ENCODE assay signal across 9 cellular contexts in genomic region chr10:3046210-3046779, GRCh38. TPM values are rescaled to one million over a fixed set of nuclear protein-coding genes. Genes with fewer than 3 reads are reported as not detected.
DNase-seq lines count a peak whose midpoint lies in the region; ATAC-seq and TF ChIP-seq lines count a peak whose summit lies in the region.
"Had no signal": no experiment of that assay in that cellular context is flagged by ENCODE, and none has a peak within 500 bp of the region (broad histone marks: within the 10 kb centered on the region; RNA-seq: fewer than 3 reads in every experiment).

No MANE protein-coding gene starts in this region.

- no peaks in the 10 kb centered on the region for H3K36me3 ChIP-seq in esophagus squamous epithelium
- no peaks in the 10 kb centered on the region for H3K36me3 ChIP-seq in osteoblast (ENCODE audit: insufficient read depth, low read length)

- DNase-seq in AG09309 (ENCODE audit: low read depth) (no peak), NCI-H146 treated with DMSO at 0.1 percent for 48 hours (lab: John Stamatoyannopoulos, UW; ENCODE audit: unreplicated experiment) (peak; percentile 31), esophagus squamous epithelium (lab: John Stamatoyannopoulos, UW) (no peak), osteoblast (ENCODE audit: insufficient read length, low spot score, missing footprints) (peak; percentile 73), NOMO-1 treated with dmso at 0.1 percent for 144 hours (lab: John Stamatoyannopoulos, UW; ENCODE audit: unreplicated experiment) (no peak), GOT3 (lab: John Stamatoyannopoulos, UW) (no peak), NCI-H1092 treated with DMSO at 0.1 percent for 48 hours (lab: John Stamatoyannopoulos, UW) (no peak)
- DNase-seq: central memory CD4-positive, alpha-beta T cell had no signal

- peak overlapping the region; percentile 75 for H2AFZ ChIP-seq in osteoblast (ENCODE audit: low read length)

- H3K79me2 ChIP-seq in osteoblast (ENCODE audit: insufficient read depth, low read length), result no peaks in the 10 kb centered on the region

- H3K4me3 ChIP-seq in AG09309 (ENCODE audit: control insufficient read depth, low read depth, low read length) (peak overlapping the region; percentile 4; the same call in 1 of the 2 replicates), esophagus squamous epithelium (no peak overlapping the region), osteoblast (ENCODE audit: insufficient read depth, low read length) (peak overlapping the region; percentile 65)

- TF ChIP-seq CTCF in AG09309 (IDR thresholded peaks at IDR 0.05; ENCODE audit: control insufficient read depth, insufficient read depth, low read depth, low read length, missing control alignments) (no peak), esophagus squamous epithelium (IDR thresholded peaks at IDR 0.05) (no peak), osteoblast (IDR thresholded peaks at IDR 0.05; ENCODE audit: extremely low read depth, low read depth, low read length) (no peak)

- H3K27ac ChIP-seq in esophagus squamous epithelium (peak overlapping the region; percentile 41 to 80 (median 76)), osteoblast (ENCODE audit: low read depth, low read length) (peak overlapping the region; percentile 99)

- no peaks in the 10 kb centered on the region for H3K9me3 ChIP-seq in esophagus squamous epithelium
- H3K9me3 ChIP-seq in osteoblast (ENCODE audit: low read depth, low read length), result no peaks in the 10 kb centered on the region

- intact Hi-C loops in esophagus squamous epithelium (cut with DNase I), result loop anchor here (10.0 kb wide), 1 partner anchor 111 kb away; no protein-coding TSS in a partner anchor

- peak overlapping the region; percentile 92 for H3K4me2 ChIP-seq in osteoblast (ENCODE audit: insufficient read depth, low read length)

- WGBS in esophagus squamous epithelium, 2 donors, result 67 to 69% methylated on average over 5 to 6 of the region's 6 CpGs

- H3K27me3 ChIP-seq in esophagus squamous epithelium (peaks cover 0 to 4% (median 0%) of the 10 kb centered on the region in 4 donors), osteoblast (ENCODE audit: insufficient read depth, low read length) (no peaks in the 10 kb centered on the region)

- H4K20me1 ChIP-seq in osteoblast (ENCODE audit: insufficient read depth, low read length), result no peaks in the 10 kb centered on the region

- peaks cover 7 to 43% (median 20%) of the 10 kb centered on the region in 3 donors for H3K4me1 ChIP-seq in esophagus squamous epithelium
- H3K4me1 ChIP-seq in osteoblast (ENCODE audit: insufficient read depth, low read length), result peaks cover 46% of the 10 kb centered on the region

- TF ChIP-seq POLR2A in esophagus squamous epithelium (IDR thresholded peaks at IDR 0.05), result no peak

- ATAC-seq in HG02981 (IDR thresholded peaks at IDR 0.05; ENCODE audit: unreplicated experiment), result no peak

RNA-seq across cellular contexts. Expression of gene PFKP, which starts 21.1 kb away (rescaled TPM):
- total RNA-seq in esophagus squamous epithelium (10 to 100 TPM; 69.7 to 94.0 (median 86.4) TPM), osteoblast (71.6 and 80.0 TPM in 2 replicates)

Comparison
In these comparisons a context has a peak if more than half of its experiments do, and no peak if none do; other contexts are left out.
1. DNase-seq: peak in NCI-H146 treated with DMSO at 0.1 percent for 48 hours (single experiment) and osteoblast (single experiment); none in AG09309 (single experiment), esophagus squamous epithelium (single experiment), NOMO-1 treated with dmso at 0.1 percent for 144 hours (single experiment), GOT3 (single experiment) and NCI-H1092 treated with DMSO at 0.1 percent for 48 hours (single experiment).
2. H3K4me3 ChIP-seq: peak in AG09309 (single experiment) and osteoblast (single experiment); none in esophagus squamous epithelium (0 of 4).